ENCODE assay signal across 23 cellular contexts in genomic region chr16:56289412-56289811, GRCh38.
"Had no signal": no experiment of that assay in that cellular context is flagged by ENCODE, and none has a peak within 500 bp of the region (broad histone marks: within the 10 kb centered on the region; RNA-seq: fewer than 3 reads in every experiment).

No MANE protein-coding gene starts in this region.

- H3K4me1 Mint-ChIP-seq: activated CD4-positive, alpha-beta T cell treated with anti-CD3 and anti-CD28 coated beads, Interleukin-2, amount 10 ng/mL, durations not matched to agents 7 days and 5 days; activated naive CD8-positive, alpha-beta T cell treated with anti-CD3 and anti-CD28 coated beads, Interleukin-2, amount 10 ng/mL, durations not matched to agents 7 days and 5 days; T-cell had no signal

- H3K4me3 ChIP-seq: body of pancreas, hepatocyte, left lung, testis had no signal

- H3K4me3 Mint-ChIP-seq: activated CD4-positive, alpha-beta T cell treated with anti-CD3 and anti-CD28 coated beads, Interleukin-2, amount 10 ng/mL, durations not matched to agents 7 days and 5 days; activated CD8-positive, alpha-beta T cell treated with anti-CD3 and anti-CD28 coated beads, Interleukin-2, amount 10 ng/mL, durations not matched to agents 7 days and 5 days; activated naive CD8-positive, alpha-beta T cell treated with anti-CD3 and anti-CD28 coated beads, Interleukin-2, amount 10 ng/mL, durations not matched to agents 7 days and 5 days; activated T-cell treated with anti-CD3 and anti-CD28 coated beads, Interleukin-2, amount 50 U/mL, for 24 hours; effector memory CD8-positive, alpha-beta T cell; nephron; stimulated activated naive CD8-positive, alpha-beta T cell treated with anti-CD3 and anti-CD28 coated beads, Interleukin-15, amount 100 ng/mL, for 72 hours; T-cell; type B pancreatic cell had no signal

- H3K4me2 ChIP-seq: hepatocyte had no signal

- H3K27ac Mint-ChIP-seq: activated CD8-positive, alpha-beta T cell treated with anti-CD3 and anti-CD28 coated beads, Interleukin-2, amount 10 ng/mL, durations not matched to agents 7 days and 5 days; activated naive CD8-positive, alpha-beta T cell treated with anti-CD3 and anti-CD28 coated beads, Interleukin-2, amount 10 ng/mL, durations not matched to agents 7 days and 5 days; activated T-helper 2 cell treated with anti-CD3 and anti-CD28 coated beads, Interferon-gamma antibody, Interleukin-2, Interleukin-4, amounts not matched to agents 10 μg/mL and 5 μg/mL and 100 μg/mL, durations not matched to agents 14 hours and 24 hours and 36 hours; nephron; T-cell; type B pancreatic cell had no signal

- H3K36me3 ChIP-seq: left lung had no signal

- H3K27me3 ChIP-seq: body of pancreas, hepatocyte, left lung, testis had no signal

- H3K36me3 Mint-ChIP-seq: activated naive CD8-positive, alpha-beta T cell treated with anti-CD3 and anti-CD28 coated beads, Interleukin-2, amount 10 ng/mL, durations not matched to agents 7 days and 5 days; T-cell; type B pancreatic cell had no signal

- H3K27me3 Mint-ChIP-seq: activated CD4-positive, alpha-beta T cell treated with anti-CD3 and anti-CD28 coated beads, Interleukin-2, amount 10 ng/mL, durations not matched to agents 7 days and 5 days; activated naive CD8-positive, alpha-beta T cell treated with anti-CD3 and anti-CD28 coated beads, Interleukin-2, amount 10 ng/mL, durations not matched to agents 7 days and 5 days; activated T-cell treated with anti-CD3 and anti-CD28 coated beads, Interleukin-2, amount 50 U/mL, for 24 hours; effector memory CD8-positive, alpha-beta T cell; progenitor cell of endocrine pancreas; stimulated activated naive CD8-positive, alpha-beta T cell treated with anti-CD3 and anti-CD28 coated beads, Interleukin-15, amount 100 ng/mL, for 72 hours; T-cell; type B pancreatic cell had no signal

- H3K79me2 ChIP-seq: hepatocyte had no signal

- H2AFZ ChIP-seq: hepatocyte had no signal

- DNase-seq: activated CD4-positive, alpha-beta T cell treated with anti-CD3 and anti-CD28 coated beads, Interleukin-2, amount 10 ng/mL, durations not matched to agents 7 days and 5 days; activated CD8-positive, alpha-beta T cell treated with anti-CD3 and anti-CD28 coated beads, Interleukin-2, amount 10 ng/mL, durations not matched to agents 7 days and 5 days; activated naive CD4-positive, alpha-beta T cell treated with Interleukin-2 at 50 U/mL for 16 hours; activated naive CD8-positive, alpha-beta T cell treated with anti-CD3 and anti-CD28 coated beads, Interleukin-2, amount 10 ng/mL, durations not matched to agents 7 days and 5 days; activated T-cell treated with anti-CD3 and anti-CD28 coated beads, Interleukin-2, amount 50 U/mL, for 24 hours; amygdala; body of pancreas; dermis blood vessel endothelial cell; effector memory CD8-positive, alpha-beta T cell; left lung; midbrain; right cardiac atrium; stimulated activated CD4-positive, alpha-beta T cell treated with anti-CD3 and anti-CD28 coated beads, Interleukin-2, amount 100 ng/mL, for 48 hours; stimulated activated naive CD8-positive, alpha-beta T cell treated with anti-CD3 and anti-CD28 coated beads, Interleukin-15, amount 100 ng/mL, for 72 hours; T-cell; T-helper 9 cell; testis had no signal

- H3K27ac ChIP-seq: body of pancreas, hepatocyte, left lung, testis had no signal

- FAIRE-seq: islet of Langerhans had no signal

- H3K9me3 Mint-ChIP-seq: activated CD4-positive, alpha-beta T cell treated with anti-CD3 and anti-CD28 coated beads, Interleukin-2, amount 10 ng/mL, durations not matched to agents 7 days and 5 days; activated naive CD8-positive, alpha-beta T cell treated with anti-CD3 and anti-CD28 coated beads, Interleukin-2, amount 10 ng/mL, durations not matched to agents 7 days and 5 days; activated T-cell treated with anti-CD3 and anti-CD28 coated beads, Interleukin-2, amount 50 U/mL, for 24 hours; activated T-helper 2 cell treated with anti-CD3 and anti-CD28 coated beads, Interferon-gamma antibody, Interleukin-2, Interleukin-4, amounts not matched to agents 10 μg/mL and 5 μg/mL and 100 μg/mL, durations not matched to agents 14 hours and 24 hours and 36 hours; effector memory CD8-positive, alpha-beta T cell; nephron; stimulated activated naive CD8-positive, alpha-beta T cell treated with anti-CD3 and anti-CD28 coated beads, Interleukin-15, amount 100 ng/mL, for 72 hours; T-cell; type B pancreatic cell had no signal

- H3K4me1 ChIP-seq: body of pancreas, left lung, testis had no signal

- H3K9me3 ChIP-seq: body of pancreas, left lung, testis had no signal
